9 cellular contexts compared by ENCODE assay signal in the genomic region with DNA sequence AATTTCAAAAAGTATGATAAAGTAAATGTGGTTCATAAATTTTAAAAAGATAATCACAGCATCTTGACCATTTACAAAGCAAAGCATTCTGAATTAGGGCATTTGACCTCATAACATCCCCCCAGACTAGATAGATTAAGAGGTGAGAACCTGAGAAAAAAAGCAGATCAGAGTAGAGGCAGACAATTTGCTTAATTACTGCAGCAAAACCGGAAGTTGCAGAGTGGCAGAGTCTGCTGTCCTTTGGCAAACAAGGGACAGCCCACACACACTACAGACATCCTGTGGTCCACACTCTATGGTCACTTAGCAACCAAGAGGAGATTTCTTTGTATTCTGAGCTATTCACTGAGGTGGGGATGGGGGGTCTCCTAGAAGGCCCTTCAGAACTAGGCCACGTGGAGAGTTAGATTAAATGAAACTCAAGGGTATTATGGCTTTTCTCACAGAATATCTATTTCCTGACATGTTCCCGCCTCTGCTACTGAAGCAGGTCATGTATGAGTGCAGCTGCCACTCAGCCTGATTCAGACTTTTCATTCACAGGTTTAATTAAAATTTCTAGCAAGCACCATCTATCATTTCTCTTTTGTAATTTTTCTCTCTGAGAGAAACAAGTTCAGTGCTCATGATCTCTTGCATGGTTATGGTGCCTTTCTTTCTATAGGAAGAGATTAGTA. TPM values are rescaled to one million over a fixed set of nuclear protein-coding genes. Genes with fewer than 3 reads are reported as not detected.
A peak's percentile ranks its signal among the peaks of the same experiment; 100 is the strongest.
DNase-seq lines count a peak whose midpoint lies in the region; ATAC-seq and TF ChIP-seq lines count a peak whose summit lies in the region.
"Had no signal": no experiment of that assay in that cellular context is flagged by ENCODE, and none has a peak within 500 bp of the region (broad histone marks: within the 10 kb centered on the region; RNA-seq: fewer than 3 reads in every experiment).

No MANE protein-coding gene starts in this region.

- peaks cover 29% of the 10 kb centered on the region for H3K4me1 Mint-ChIP-seq in glutamatergic neuron (ENCODE audit: low read depth, unreplicated experiment)

- DNase-seq in glutamatergic neuron = no peak
- no peak for DNase-seq in left ventricle myocardium inferior
- no peak for DNase-seq in central memory CD4-positive, alpha-beta T cell
- no peak for DNase-seq in HUDEP-2 (lab: John Stamatoyannopoulos, UW; ENCODE audit: unreplicated experiment in 76 of 76)
- no peak for DNase-seq in activated CD8-positive, alpha-beta memory T cell treated with anti-CD3 and anti-CD28 coated beads, Interleukin-2, amount 50 U/mL, for 48 hours

- peaks cover 6% of the 10 kb centered on the region for H3K27me3 Mint-ChIP-seq in glutamatergic neuron (ENCODE audit: unreplicated experiment)

- H3K27ac ChIP-seq in left ventricle myocardium inferior (replicated peaks) = no peak overlapping the region

- H3K4me1 ChIP-seq in left ventricle myocardium inferior = no peaks in the 10 kb centered on the region

- H3K36me3 Mint-ChIP-seq in glutamatergic neuron (ENCODE audit: unreplicated experiment) = peaks cover 10% of the 10 kb centered on the region

- H3K4me3 ChIP-seq in left ventricle myocardium inferior = no peak overlapping the region

- no peaks in the 10 kb centered on the region for H3K9me3 Mint-ChIP-seq in glutamatergic neuron (ENCODE audit: unreplicated experiment)

- H3K27me3 ChIP-seq in left ventricle myocardium inferior (ENCODE audit: low read depth) = no peaks in the 10 kb centered on the region

- H3K27ac Mint-ChIP-seq in glutamatergic neuron (ENCODE audit: unreplicated experiment) = peak overlapping the region; percentile 12

- TF ChIP-seq CTCF in glutamatergic neuron (IDR thresholded peaks at IDR 0.05; ENCODE audit: partially characterized antibody, unreplicated experiment) (no peak), left ventricle myocardium inferior (IDR thresholded peaks at IDR 0.05; ENCODE audit: borderline replicate concordance) (no peak)

- no peak overlapping the region for H3K4me3 Mint-ChIP-seq in glutamatergic neuron (ENCODE audit: unreplicated experiment)

- no peaks in the 10 kb centered on the region for H3K9me3 ChIP-seq in left ventricle myocardium inferior (replicated peaks)

- intact Hi-C loops in left ventricle myocardium inferior (cut with micrococcal nuclease) = no loop called here

- H3K36me3 ChIP-seq in left ventricle myocardium inferior = no peaks in the 10 kb centered on the region

- ATAC-seq in GM18858 (IDR thresholded peaks at IDR 0.05; ENCODE audit: unreplicated experiment) (peak; percentile 68), GM21576 (IDR thresholded peaks at IDR 0.05; ENCODE audit: unreplicated experiment) (peak; percentile 85), HG03442 (IDR thresholded peaks at IDR 0.05; ENCODE audit: unreplicated experiment) (peak; percentile 90)
- ATAC-seq: left lobe of liver had no signal

RNA-seq across cellular contexts. Expression of a gene that starts 48.5 kb away (rescaled TPM):
- total RNA-seq in glutamatergic neuron (ENCODE audit: unreplicated experiment) = 255 TPM
- total RNA-seq in left ventricle myocardium inferior = 26.7 TPM
